In genomic region chr18:44569391-44570055, GRCh38 we compare ENCODE assay signal across 16 cellular contexts.
DNase-seq lines count a peak whose midpoint lies in the region; ATAC-seq and TF ChIP-seq lines count a peak whose summit lies in the region.
"Had no signal": no experiment of that assay in that cellular context is flagged by ENCODE, and none has a peak within 500 bp of the region (broad histone marks: within the 10 kb centered on the region; RNA-seq: fewer than 3 reads in every experiment).

No MANE protein-coding gene starts in this region.

- POLR2A ChIA-PET in WTC11 (lab: Charles Lee) = no interaction called here

- no peak overlapping the region for H3K4me3 Mint-ChIP-seq in WTC11
- H3K4me3 Mint-ChIP-seq: B cell; CD4-positive, alpha-beta T cell; HFFc6 had no signal

- peaks cover 12% of the 10 kb centered on the region for H3K79me1 ChIP-seq in trophoblast cell (ENCODE audit: low read length)

- no peaks in the 10 kb centered on the region; the same call in 1 of the 2 replicates for H3K27me3 ChIP-seq in HUES48 (ENCODE audit: control insufficient read depth, insufficient read depth, low read length)
- H3K27me3 ChIP-seq in trophoblast cell (ENCODE audit: insufficient read depth, low read length) = no peaks in the 10 kb centered on the region

- no peak for TF ChIP-seq CTCF in WTC11 (IDR thresholded peaks at IDR 0.05)

- CTCF ChIA-PET in WTC11 (lab: Charles Lee) = interaction anchor here (1.0 kb wide), 1 partner anchor 16 kb away, joined by 3 read pairs; no protein-coding TSS in a partner anchor

- no peak overlapping the region for H3K9ac ChIP-seq in HUES48 (ENCODE audit: low read depth, low read length)
- H3K9ac ChIP-seq in trophoblast cell (ENCODE audit: low read length) = no peak overlapping the region

- H2BK12ac ChIP-seq in trophoblast cell (ENCODE audit: low read length) = peak overlapping the region; percentile 69

- no peak overlapping the region for H4K12ac ChIP-seq in trophoblast cell (ENCODE audit: low read depth, low read length)

- H4K91ac ChIP-seq in trophoblast cell (ENCODE audit: low read depth, low read length) = peak overlapping the region; percentile 8

- peaks cover 38% of the 10 kb centered on the region for H3K4me1 Mint-ChIP-seq in WTC11
- H3K4me1 Mint-ChIP-seq: B cell had no signal

- H3K27ac ChIP-seq in HUES48 (ENCODE audit: low read depth, low read length) = peak overlapping the region; percentile 30
- peak overlapping the region; percentile 69 for H3K27ac ChIP-seq in trophoblast cell (ENCODE audit: low read depth, low read length)
- H3K27ac ChIP-seq: HL-60 had no signal

- H2AFZ ChIP-seq in trophoblast cell (ENCODE audit: insufficient read depth, low read length, poor library complexity) = no peak overlapping the region

- H3K4ac ChIP-seq in trophoblast cell (ENCODE audit: low read depth, low read length) = no peak overlapping the region

- H2BK5ac ChIP-seq in trophoblast cell (ENCODE audit: low read depth, low read length, poor library complexity) = no peak overlapping the region

- H3K9me3 ChIP-seq in HUES48 (ENCODE audit: control insufficient read depth, insufficient read depth, low read length) = no peaks in the 10 kb centered on the region
- no peaks in the 10 kb centered on the region for H3K9me3 ChIP-seq in trophoblast cell (ENCODE audit: insufficient read depth, low read depth, low read length)

- H4K8ac ChIP-seq in trophoblast cell (ENCODE audit: low read depth, low read length) = no peak overlapping the region

- no peak overlapping the region for H3K4me3 ChIP-seq in HUES48 (ENCODE audit: low read depth, low read length)
- H3K4me3 ChIP-seq in trophoblast cell (ENCODE audit: low read depth, low read length) = no peak overlapping the region

- no peak overlapping the region for H3K14ac ChIP-seq in trophoblast cell (ENCODE audit: low read length)

- no peak overlapping the region for H3K4me2 ChIP-seq in trophoblast cell (ENCODE audit: low read length)

- no peak overlapping the region for H3K18ac ChIP-seq in trophoblast cell (ENCODE audit: low read length)

- no peak overlapping the region for H3K27ac Mint-ChIP-seq in WTC11
- H3K27ac Mint-ChIP-seq: B cell; CD4-positive, alpha-beta T cell; HFFc6 had no signal

- H3K4me1 ChIP-seq in HUES48 (ENCODE audit: control insufficient read depth, insufficient read depth, low read length) = peaks cover 21% of the 10 kb centered on the region
- peaks cover 7 to 13% of the 10 kb centered on the region in 2 experiments for H3K4me1 ChIP-seq in trophoblast cell (ENCODE audit: control insufficient read depth in 1 of 2, insufficient read depth in 2 of 2, low read length in 2 of 2)

- no peak overlapping the region for H3K23ac ChIP-seq in trophoblast cell (ENCODE audit: low read length)

- ATAC-seq in WTC11 (peak; percentile 89), GM19035 (IDR thresholded peaks at IDR 0.05; ENCODE audit: unreplicated experiment) (no peak)

- H2BK120ac ChIP-seq in trophoblast cell (ENCODE audit: insufficient read depth, low read length, poor library complexity) = no peak overlapping the region

- H3K36me3 Mint-ChIP-seq in WTC11 = no peaks in the 10 kb centered on the region

- DNase-seq in WTC11 (ENCODE audit: low spot score) (no peak), iPS-NIHi11 (ENCODE audit: low spot score) (peak; percentile 12), trophoblast cell (peak in 1 of 2 donors; percentile 31), NK-92 (lab: John Stamatoyannopoulos, UW; ENCODE audit: unreplicated experiment) (no peak), SHP77 treated with DMSO at 0.1 percent for 48 hours (lab: John Stamatoyannopoulos, UW) (no peak)
- DNase-seq: C1 segment of cervical spinal cord; Calu3; CD4-positive, alpha-beta T cell; DMS79; HCEC 1CT; IMR-90 had no signal

- H3K36me3 ChIP-seq in HUES48 (ENCODE audit: control insufficient read depth, insufficient read depth, low read length) = no peaks in the 10 kb centered on the region
- H3K36me3 ChIP-seq in trophoblast cell (ENCODE audit: control insufficient read depth in 1 of 2, insufficient read depth in 2 of 2, low read length in 2 of 2) = no peaks in the 10 kb centered on the region

- H3K27me3 Mint-ChIP-seq in WTC11 (ENCODE audit: low read depth) = peaks cover 61% of the 10 kb centered on the region
- H3K27me3 Mint-ChIP-seq: B cell; CD4-positive, alpha-beta T cell had no signal

- H2AK5ac ChIP-seq in trophoblast cell (ENCODE audit: low read length) = no peak overlapping the region

- no peaks in the 10 kb centered on the region for H3K79me2 ChIP-seq in trophoblast cell (ENCODE audit: control insufficient read depth, insufficient read depth, low read length, poor library complexity)

- H3K9me3 Mint-ChIP-seq in WTC11 = no peaks in the 10 kb centered on the region
- H3K9me3 Mint-ChIP-seq: CD4-positive, alpha-beta T cell had no signal

- WGBS in trophoblast cell (ENCODE audit: extremely low coverage, insufficient coverage, insufficient read length) = no CpG with 5 or more reads among the region's 1 CpG

TF ChIP-seq in WTC11, 78 proteins besides CTCF, POLR2A, EP300 and RAD21 (continues in another document):
- TF ChIP-seq ZNF232 (CRISPR knock-in tag; IDR thresholded peaks at IDR 0.05) = no peak
- no peak for TF ChIP-seq E2F5 (CRISPR knock-in tag; IDR thresholded peaks at IDR 0.05)
- TF ChIP-seq E2F4 (CRISPR knock-in tag; IDR thresholded peaks at IDR 0.05; ENCODE audit: borderline replicate concordance, low read depth) = no peak
- TF ChIP-seq GTF2I (CRISPR knock-in tag; conservative IDR thresholded peaks at IDR 0.05) = no peak
- TF ChIP-seq, protein P1, sequence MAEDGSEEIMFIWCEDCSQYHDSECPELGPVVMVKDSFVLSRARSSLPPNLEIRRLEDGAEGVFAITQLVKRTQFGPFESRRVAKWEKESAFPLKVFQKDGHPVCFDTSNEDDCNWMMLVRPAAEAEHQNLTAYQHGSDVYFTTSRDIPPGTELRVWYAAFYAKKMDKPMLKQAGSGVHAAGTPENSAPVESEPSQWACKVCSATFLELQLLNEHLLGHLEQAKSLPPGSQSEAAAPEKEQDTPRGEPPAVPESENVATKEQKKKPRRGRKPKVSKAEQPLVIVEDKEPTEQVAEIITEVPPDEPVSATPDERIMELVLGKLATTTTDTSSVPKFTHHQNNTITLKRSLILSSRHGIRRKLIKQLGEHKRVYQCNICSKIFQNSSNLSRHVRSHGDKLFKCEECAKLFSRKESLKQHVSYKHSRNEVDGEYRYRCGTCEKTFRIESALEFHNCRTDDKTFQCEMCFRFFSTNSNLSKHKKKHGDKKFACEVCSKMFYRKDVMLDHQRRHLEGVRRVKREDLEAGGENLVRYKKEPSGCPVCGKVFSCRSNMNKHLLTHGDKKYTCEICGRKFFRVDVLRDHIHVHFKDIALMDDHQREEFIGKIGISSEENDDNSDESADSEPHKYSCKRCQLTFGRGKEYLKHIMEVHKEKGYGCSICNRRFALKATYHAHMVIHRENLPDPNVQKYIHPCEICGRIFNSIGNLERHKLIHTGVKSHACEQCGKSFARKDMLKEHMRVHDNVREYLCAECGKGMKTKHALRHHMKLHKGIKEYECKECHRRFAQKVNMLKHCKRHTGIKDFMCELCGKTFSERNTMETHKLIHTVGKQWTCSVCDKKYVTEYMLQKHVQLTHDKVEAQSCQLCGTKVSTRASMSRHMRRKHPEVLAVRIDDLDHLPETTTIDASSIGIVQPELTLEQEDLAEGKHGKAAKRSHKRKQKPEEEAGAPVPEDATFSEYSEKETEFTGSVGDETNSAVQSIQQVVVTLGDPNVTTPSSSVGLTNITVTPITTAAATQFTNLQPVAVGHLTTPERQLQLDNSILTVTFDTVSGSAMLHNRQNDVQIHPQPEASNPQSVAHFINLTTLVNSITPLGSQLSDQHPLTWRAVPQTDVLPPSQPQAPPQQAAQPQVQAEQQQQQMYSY (CRISPR knock-in tag; IDR thresholded peaks at IDR 0.05) = no peak
- TF ChIP-seq, protein P2, sequence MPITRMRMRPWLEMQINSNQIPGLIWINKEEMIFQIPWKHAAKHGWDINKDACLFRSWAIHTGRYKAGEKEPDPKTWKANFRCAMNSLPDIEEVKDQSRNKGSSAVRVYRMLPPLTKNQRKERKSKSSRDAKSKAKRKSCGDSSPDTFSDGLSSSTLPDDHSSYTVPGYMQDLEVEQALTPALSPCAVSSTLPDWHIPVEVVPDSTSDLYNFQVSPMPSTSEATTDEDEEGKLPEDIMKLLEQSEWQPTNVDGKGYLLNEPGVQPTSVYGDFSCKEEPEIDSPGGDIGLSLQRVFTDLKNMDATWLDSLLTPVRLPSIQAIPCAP (CRISPR knock-in tag; IDR thresholded peaks at IDR 0.05) = no peak
- no peak for TF ChIP-seq ZNF121 (CRISPR knock-in tag; IDR thresholded peaks at IDR 0.05)
- no peak for TF ChIP-seq FOXJ3 (CRISPR knock-in tag; IDR thresholded peaks at IDR 0.05; ENCODE audit: borderline replicate concordance)
- TF ChIP-seq ZNF671 (CRISPR knock-in tag; IDR thresholded peaks at IDR 0.05) = no peak
- no peak for TF ChIP-seq GRHL2 (CRISPR knock-in tag; IDR thresholded peaks at IDR 0.05; ENCODE audit: insufficient replicate concordance, severe bottlenecking)
- no peak for TF ChIP-seq ZNF138 (CRISPR knock-in tag; conservative IDR thresholded peaks at IDR 0.05)
- TF ChIP-seq, protein P3, sequence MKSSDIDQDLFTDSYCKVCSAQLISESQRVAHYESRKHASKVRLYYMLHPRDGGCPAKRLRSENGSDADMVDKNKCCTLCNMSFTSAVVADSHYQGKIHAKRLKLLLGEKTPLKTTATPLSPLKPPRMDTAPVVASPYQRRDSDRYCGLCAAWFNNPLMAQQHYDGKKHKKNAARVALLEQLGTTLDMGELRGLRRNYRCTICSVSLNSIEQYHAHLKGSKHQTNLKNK (CRISPR knock-in tag; IDR thresholded peaks at IDR 0.05) = no peak
